ENCODE assay signal across 8 cellular contexts in the genomic region with DNA sequence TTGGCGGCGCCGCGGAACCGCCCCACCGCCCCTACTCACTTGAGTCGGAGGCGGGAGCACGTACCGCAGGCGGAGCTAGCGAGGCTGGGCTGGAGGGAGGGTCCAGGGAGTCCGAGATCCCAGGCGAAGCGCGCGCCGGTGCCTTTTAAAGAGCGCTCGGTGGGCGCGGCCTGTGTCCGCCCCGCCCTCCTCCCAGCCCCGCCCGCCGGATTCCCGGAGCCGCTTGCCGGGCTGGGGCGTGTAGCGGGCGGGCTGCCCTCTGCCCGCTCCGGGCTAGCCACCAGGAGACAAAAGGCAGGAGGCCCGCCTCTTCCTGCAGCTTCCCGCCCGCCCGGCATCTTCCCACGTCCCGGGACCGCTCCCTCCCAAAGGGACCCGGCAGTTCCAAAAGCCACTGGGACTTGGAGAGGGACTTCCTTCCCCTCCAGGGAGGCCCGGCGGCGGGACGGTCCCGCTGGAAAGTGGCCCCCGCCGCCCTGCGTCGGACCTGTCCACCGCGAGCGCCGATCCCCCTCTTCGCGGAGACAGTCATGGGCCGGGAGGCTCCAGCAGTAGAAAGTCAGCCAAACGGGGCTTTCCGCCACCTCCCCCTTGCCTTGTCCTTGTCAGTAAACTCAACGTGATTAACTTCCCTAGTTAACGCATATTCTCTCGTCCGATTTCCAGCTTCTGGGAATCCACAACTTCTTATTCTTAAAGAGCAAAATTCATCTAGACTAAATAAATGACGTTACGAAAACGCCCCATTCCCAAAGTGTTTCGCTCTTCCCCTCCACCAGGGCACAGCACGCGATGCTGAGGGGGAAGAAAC.
DNase-seq lines count a peak whose midpoint lies in the region; ATAC-seq and TF ChIP-seq lines count a peak whose summit lies in the region.

A gene (minus strand): TSS at position 121 of the 811 bp plus-strand sequence. CDS start 12,759 bp downstream, outside the sequence.

- peak; percentile 90 for DNase-seq in GM13977 (ENCODE audit: low spot score)
- DNase-seq in NCI-H1694 treated with DMSO at 0.1 percent for 48 hours (lab: John Stamatoyannopoulos, UW), result peak; percentile 79
- peak; percentile 32 for DNase-seq in T-helper 22 cell (ENCODE audit: low read depth)
- peak; percentile 91 for DNase-seq in astrocyte of the spinal cord (ENCODE audit: low read depth, low spot score)
- DNase-seq in hypothalamus (lab: John Stamatoyannopoulos, UW), result peak in 47 of 51 donors; percentile 10 to 85 (median 58)
- DNase-seq in retina, result peak; percentile 97
- DNase-seq in KG1 (lab: John Stamatoyannopoulos, UW), result no peak

- peak; percentile 94 for ATAC-seq in HG02798 (IDR thresholded peaks at IDR 0.05; ENCODE audit: poor library complexity, unreplicated experiment)

- peak within 1 kb of the TSS; percentile 80 for H3K4me3 ChIP-seq in astrocyte of the spinal cord (ENCODE audit: low read depth, low read length)

- in situ Hi-C loops in GM13977 (cut with MboI; ENCODE audit: low pct_unique_long_range_greater_than_20kb, low sequenced_read_pairs, unreplicated experiment) (no loop called here), astrocyte of the spinal cord (cut with HindIII; ENCODE audit: low sequenced_read_pairs) (no loop called here)

- TF ChIP-seq CTCF in GM13977 (IDR thresholded peaks at IDR 0.05; ENCODE audit: extremely low read depth, insufficient read depth, missing control alignments) (no peak), astrocyte of the spinal cord (IDR thresholded peaks at IDR 0.05; ENCODE audit: low read depth, low read length) (peak; percentile 30)
